ENCODE assay signal across 14 cellular contexts in the genomic region with DNA sequence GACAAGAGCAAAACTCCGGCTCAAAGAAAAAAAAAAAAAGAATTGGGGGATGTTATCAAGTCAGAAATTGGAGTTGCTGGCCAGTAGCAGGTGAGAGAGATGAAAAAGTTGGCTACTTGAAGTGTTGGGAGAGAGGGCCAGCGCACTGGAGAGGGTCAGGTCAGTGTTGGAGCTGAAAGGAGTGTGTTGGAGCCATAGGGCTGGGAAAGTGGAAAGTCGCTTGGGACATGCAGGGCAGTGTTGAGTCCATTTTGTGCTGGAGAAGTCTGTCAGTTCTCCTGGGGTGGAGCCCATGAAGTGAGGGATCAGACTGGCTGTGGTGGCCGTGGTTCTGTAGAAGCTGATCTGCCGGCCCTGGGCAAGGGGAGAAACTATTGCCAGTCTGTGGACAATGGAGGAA. TPM values are rescaled to one million over a fixed set of nuclear protein-coding genes. Genes with fewer than 3 reads are reported as not detected.
DNase-seq lines count a peak whose midpoint lies in the region; ATAC-seq, FAIRE-seq and TF ChIP-seq lines count a peak whose summit lies in the region.
"Had no signal": no experiment of that assay in that cellular context is flagged by ENCODE, and none has a peak within 500 bp of the region (broad histone marks: within the 10 kb centered on the region; RNA-seq: fewer than 3 reads in every experiment).

No MANE protein-coding gene starts in this region.

- H3K27me3 Mint-ChIP-seq in CD4-positive, CD25-positive, alpha-beta regulatory T cell = peaks cover 6% of the 10 kb centered on the region
- H3K27me3 Mint-ChIP-seq in IgD-negative memory B cell (no peaks in the 10 kb centered on the region), nephron (ENCODE audit: low read depth) (no peaks in the 10 kb centered on the region)

- peaks cover 0 to 4% (median 0%) of the 10 kb centered on the region in 7 donors for H3K9me3 Mint-ChIP-seq in CD4-positive, CD25-positive, alpha-beta regulatory T cell
- H3K9me3 Mint-ChIP-seq in IgD-negative memory B cell (no peaks in the 10 kb centered on the region), nephron (no peaks in the 10 kb centered on the region)

- BruUV-seq in K562 (replicated peaks; lab: Mats Ljungman, UMichigan) = no TSS peak

- intact Hi-C loops in K562 (cut with micrococcal nuclease) (no loop called here), sciatic nerve (cut with DNase I) (no loop called here)

- peaks cover 12 to 77% (median 51%) of the 10 kb centered on the region in 4 donors for H3K4me1 Mint-ChIP-seq in CD4-positive, CD25-positive, alpha-beta regulatory T cell
- H3K4me1 Mint-ChIP-seq in IgD-negative memory B cell = peaks cover 35 to 54% (median 37%) of the 10 kb centered on the region in 3 donors
- H3K4me1 Mint-ChIP-seq in nephron = peaks cover 64% of the 10 kb centered on the region

- H3K79me2 ChIP-seq in K562 (ENCODE audit: control insufficient read depth, insufficient read depth, low read length) = peaks cover 72% of the 10 kb centered on the region

- DNase-seq in CD4-positive, CD25-positive, alpha-beta regulatory T cell = no peak
- no peak for DNase-seq in K562 (ENCODE audit: extremely low read depth in 1 of 4, low spot score in 3 of 4)
- DNase-seq in sciatic nerve (ENCODE audit: low spot score) = no peak
- no peak for DNase-seq in LoVo (ENCODE audit: low spot score)
- DNase-seq in erythroblast (lab: John Stamatoyannopoulos, UW) = no peak
- DNase-seq: GDM1; NCI-H1417 treated with DMSO at 0.1 percent for 48 hours; SIG-M5; stimulated activated CD4-positive, alpha-beta T cell treated with anti-CD3 and anti-CD28 coated beads, Interleukin-1b, Interleukin-23, amount 100 ng/mL, for 48 hours had no signal

- H3K27ac ChIP-seq in CD4-positive, CD25-positive, alpha-beta regulatory T cell (ENCODE audit: insufficient read depth, low read length, poor library complexity, severe bottlenecking) = no peak overlapping the region
- no peak overlapping the region for H3K27ac ChIP-seq in K562 (ENCODE audit: extremely low read depth, low read depth, low read length)

- H3K27ac Mint-ChIP-seq in CD4-positive, CD25-positive, alpha-beta regulatory T cell = peak overlapping the region in 2 of 3 donors; percentile 97 to 98
- H3K27ac Mint-ChIP-seq in IgD-negative memory B cell (peak overlapping the region in 1 of 3 donors; percentile 27), nephron (peak overlapping the region; percentile 83 to 100 (median 90))

- TF ChIP-seq POLR2A in K562 (conservative IDR thresholded peaks at IDR 0.05) = no peak
- no peak for TF ChIP-seq POLR2A in erythroblast (IDR thresholded peaks at IDR 0.05; ENCODE audit: low read length)

- in situ Hi-C loops in K562 (cut with MboI) = no loop called here

- CTCF ChIA-PET in K562 (lab: Yijun Ruan, JAX; ENCODE audit: low intra/inter-chr PET ratio) = no interaction called here

- peaks cover 42% of the 10 kb centered on the region for H4K20me1 ChIP-seq in K562 (replicated peaks; ENCODE audit: control insufficient read depth, insufficient read depth, low read length)

- no peaks in the 10 kb centered on the region for H3K9me3 ChIP-seq in CD4-positive, CD25-positive, alpha-beta regulatory T cell (ENCODE audit: control insufficient read depth in 2 of 2, low read length in 2 of 2)
- H3K9me3 ChIP-seq in K562 (replicated peaks; ENCODE audit: control insufficient read depth, insufficient read depth, low read depth, low read length) = no peaks in the 10 kb centered on the region

- H3K27me3 ChIP-seq in CD4-positive, CD25-positive, alpha-beta regulatory T cell (ENCODE audit: control insufficient read depth, insufficient read depth, low read length) = no peaks in the 10 kb centered on the region
- no peaks in the 10 kb centered on the region for H3K27me3 ChIP-seq in K562 (ENCODE audit: control insufficient read depth in 2 of 2, insufficient read depth in 2 of 2, low read length in 2 of 2)

- peaks cover 3% of the 10 kb centered on the region for H3K36me3 ChIP-seq in CD4-positive, CD25-positive, alpha-beta regulatory T cell (ENCODE audit: control insufficient read depth, insufficient read depth, low read length)
- peaks cover 74% of the 10 kb centered on the region; the same call in 2 of the 3 replicates for H3K36me3 ChIP-seq in K562 (ENCODE audit: control insufficient read depth, insufficient read depth, low read length)

- peak; percentile 42 for FAIRE-seq in K562 (lab: Jason Lieb, UNC)
- FAIRE-seq: GM19239, urothelium cell line had no signal

- ATAC-seq in CD4-positive, CD25-positive, alpha-beta regulatory T cell (ENCODE audit: low read depth in 2 of 2) = no peak
- ATAC-seq in K562 (no peak), sciatic nerve (no peak), HG02763 (IDR thresholded peaks at IDR 0.05; ENCODE audit: unreplicated experiment) (no peak)

- H3K4me1 ChIP-seq in CD4-positive, CD25-positive, alpha-beta regulatory T cell (ENCODE audit: control insufficient read depth, insufficient read depth, low read length, poor library complexity, severe bottlenecking) = peaks cover 30% of the 10 kb centered on the region
- H3K4me1 ChIP-seq in K562 (replicated peaks in 1 of 2; ENCODE audit: control insufficient read depth in 2 of 2, insufficient read depth in 2 of 2, low read length in 2 of 2) = peaks cover 48 to 80% of the 10 kb centered on the region in 2 experiments

- POLR2A ChIA-PET in K562 (lab: Yijun Ruan, JAX) = interaction anchor here (0.7 to 1.2 kb wide), 3 partner anchors 11 to 25 kb away, joined by 3 read pairs; no protein-coding TSS in a partner anchor

- TF ChIP-seq RAD21 in K562 (CRISPR knock-in tag; conservative IDR thresholded peaks at IDR 0.05 in 1 of 2, IDR thresholded peaks at IDR 0.05 in 1 of 2) = no peak

- H3K4me3 ChIP-seq in CD4-positive, CD25-positive, alpha-beta regulatory T cell (ENCODE audit: low read depth, low read length) = no peak overlapping the region
- peak overlapping the region; percentile 99; the same call in 1 of the 2 replicates for H3K4me3 ChIP-seq in K562

- peaks cover 4% of the 10 kb centered on the region for H3K36me3 Mint-ChIP-seq in CD4-positive, CD25-positive, alpha-beta regulatory T cell
- H3K36me3 Mint-ChIP-seq in IgD-negative memory B cell = peaks cover 8% of the 10 kb centered on the region
- peaks cover 17% of the 10 kb centered on the region for H3K36me3 Mint-ChIP-seq in nephron (ENCODE audit: low read depth)

- H3K4me3 Mint-ChIP-seq in CD4-positive, CD25-positive, alpha-beta regulatory T cell = peak overlapping the region; percentile 27 to 99 (median 92)
- H3K4me3 Mint-ChIP-seq in IgD-negative memory B cell (peak overlapping the region; percentile 84 to 95 (median 91)), nephron (peak overlapping the region; percentile 89 to 99 (median 95))

- TF ChIP-seq CTCF in K562 (IDR thresholded peaks at IDR 0.05 in 2 of 3, conservative IDR thresholded peaks at IDR 0.05 in 1 of 3; ENCODE audit: insufficient read depth in 2 of 3, low read depth in 1 of 3, low read length in 3 of 3) = no peak
- no peak for TF ChIP-seq CTCF in nephron (IDR thresholded peaks at IDR 0.05; ENCODE audit: unreplicated experiment in 3 of 3)

- H2AFZ ChIP-seq in K562 (ENCODE audit: low read depth, low read length) = no peak overlapping the region

- WGBS in K562 (ENCODE audit: insufficient coverage, low coverage, missing lambda C conversion rate) = 57% methylated on average over 5 of the region's 5 CpGs

- peak overlapping the region; percentile 89 for H3K4me2 ChIP-seq in K562 (ENCODE audit: insufficient read depth, low read length)

- peak overlapping the region; percentile 98 to 99; a peak in 3 of 4 replicates for H3K9ac ChIP-seq in K562 (ENCODE audit: insufficient read depth in 1 of 2, low read depth in 2 of 2, low read length in 2 of 2)

- peaks cover 12% of the 10 kb centered on the region for H3K9me1 ChIP-seq in K562 (ENCODE audit: control insufficient read depth, insufficient read depth, low read length)

- no peak for TF ChIP-seq EP300 in K562 (IDR thresholded peaks at IDR 0.05; ENCODE audit: low read length)

RNA-seq across cellular contexts. Expression of gene PPP1R37, which starts 1.7 kb away (rescaled TPM):
- 17.4 TPM for total RNA-seq in CD4-positive, CD25-positive, alpha-beta regulatory T cell
- polyA plus RNA-seq in CD4-positive, CD25-positive, alpha-beta regulatory T cell = 1 to 10 TPM in 1 of 4 donors, under 1 TPM in 3; 0.61 to 1.0 (median 0.65) TPM
- polyA plus RNA-seq in IgD-negative memory B cell (2.3 TPM), K562 (2011; rRNA removed) (7.3 and 8.0 TPM in 2 replicates), K562 (2014; fragmentation: Illumina TruSeq; extraction: Trizol) (2.7 and 5.0 TPM in 2 replicates), K562 (2014; fragmentation: Nextera tagmentation; extraction: Ambion mirVana) (under 1 TPM; 0.04 to 0.10 TPM), K562 (2014; rRNA removed) (19.9 and 22.0 TPM in 2 replicates)
- 32.7 and 64.0 TPM in 2 replicates for total RNA-seq in K562 (2011; cell fraction: chromatin; rRNA removed; ENCODE audit: low replicate concordance)
- 49.9 and 53.4 TPM in 2 replicates for total RNA-seq in K562 (2011; cell fraction: nucleolus; rRNA removed)
- 37.0 and 42.9 TPM in 2 replicates for total RNA-seq in K562 (2011; cell fraction: nucleoplasm; rRNA removed)
- total RNA-seq in K562 (2014; rRNA removed) (20.3 and 38.6 TPM in 2 replicates), K562 (2014; rRNA removed; fragmentation: Illumina TruSeq; extraction: Trizol) (3.1 and 3.5 TPM in 2 replicates), K562 (2015; rRNA removed; fragmentation: Illumina TruSeq; extraction: Trizol) (7.9 and 8.4 TPM in 2 replicates), K562 (2021) (16.4 and 17.6 TPM in 2 replicates), sciatic nerve (19.3 TPM)
- polyA plus RNA-seq in K562 (2011; cell fraction: cytosol; rRNA removed) = 7.1 and 13.5 TPM in 2 replicates
- polyA plus RNA-seq in K562 (2011; cell fraction: nucleus; rRNA removed) = 51.3 and 83.8 TPM in 2 replicates
- 18.5 and 23.4 TPM in 2 replicates for polyA plus RNA-seq in K562 (2012)
- 4.4 and 5.2 TPM in 2 replicates for polyA minus RNA-seq in K562 (2011; rRNA and poly(A)+ RNA removed)
- polyA minus RNA-seq in K562 (2011; cell fraction: cytosol; rRNA and poly(A)+ RNA removed) = 4.8 and 13.3 TPM in 2 replicates
- 14.3 and 14.8 TPM in 2 replicates for polyA minus RNA-seq in K562 (2011; cell fraction: nucleus; rRNA and poly(A)+ RNA removed)

RNA-seq across cellular contexts. Expression of gene GEMIN7, which starts 15.6 kb away (rescaled TPM):
- 6.6 TPM for total RNA-seq in CD4-positive, CD25-positive, alpha-beta regulatory T cell
- polyA plus RNA-seq in CD4-positive, CD25-positive, alpha-beta regulatory T cell = 10 to 100 TPM; 64.6 to 93.1 (median 79.7) TPM
- 115 TPM for polyA plus RNA-seq in IgD-negative memory B cell
- total RNA-seq in K562 (2011; cell fraction: chromatin; rRNA removed; ENCODE audit: low replicate concordance) = 22.7 and 62.8 TPM in 2 replicates
- 37.2 and 43.2 TPM in 2 replicates for total RNA-seq in K562 (2011; cell fraction: nucleolus; rRNA removed)
- total RNA-seq in K562 (2011; cell fraction: nucleoplasm; rRNA removed) = 26.5 and 32.7 TPM in 2 replicates
- total RNA-seq in K562 (2014; rRNA removed) = 54.9 and 62.7 TPM in 2 replicates
- 31.3 and 33.0 TPM in 2 replicates for total RNA-seq in K562 (2014; rRNA removed; fragmentation: Illumina TruSeq; extraction: Trizol)
- 39.5 and 42.3 TPM in 2 replicates for total RNA-seq in K562 (2015; rRNA removed; fragmentation: Illumina TruSeq; extraction: Trizol)
- 60.7 and 62.6 TPM in 2 replicates for total RNA-seq in K562 (2021)
- polyA plus RNA-seq in K562 (2011; rRNA removed) = 23.1 and 32.5 TPM in 2 replicates
- 41.8 and 86.0 TPM in 2 replicates for polyA plus RNA-seq in K562 (2011; cell fraction: cytosol; rRNA removed)
- polyA plus RNA-seq in K562 (2011; cell fraction: nucleus; rRNA removed) = 34.9 and 43.7 TPM in 2 replicates
- polyA plus RNA-seq in K562 (2012) = 41.3 and 54.9 TPM in 2 replicates
- 32.6 and 50.6 TPM in 2 replicates for polyA plus RNA-seq in K562 (2014; fragmentation: Illumina TruSeq; extraction: Trizol)
- polyA plus RNA-seq in K562 (2014; fragmentation: Nextera tagmentation; extraction: Ambion mirVana) = 100 to 1,000 TPM in 1 of 2 experiments, 10 to 100 TPM in 1; 84.9 to 124 TPM
- polyA plus RNA-seq in K562 (2014; rRNA removed) = 49.6 and 57.5 TPM in 2 replicates
- 5.7 and 7.6 TPM in 2 replicates for polyA minus RNA-seq in K562 (2011; rRNA and poly(A)+ RNA removed)
- polyA minus RNA-seq in K562 (2011; cell fraction: cytosol; rRNA and poly(A)+ RNA removed) = 17.8 and 23.9 TPM in 2 replicates
- polyA minus RNA-seq in K562 (2011; cell fraction: nucleus; rRNA and poly(A)+ RNA removed) = 7.9 and 11.3 TPM in 2 replicates
- total RNA-seq in sciatic nerve = 8.8 TPM

RNA-seq across cellular contexts. Expression of gene ZNF296, which starts 18.4 kb away (rescaled TPM):
- total RNA-seq in CD4-positive, CD25-positive, alpha-beta regulatory T cell = 3.0 TPM
- polyA plus RNA-seq in CD4-positive, CD25-positive, alpha-beta regulatory T cell = 1 to 10 TPM; 1.8 to 2.5 (median 2.0) TPM
- polyA plus RNA-seq in IgD-negative memory B cell (74.4 TPM), K562 (2011; rRNA removed) (0.13 and 0.28 TPM in 2 replicates), K562 (2014; fragmentation: Illumina TruSeq; extraction: Trizol) (0.39 and 2.0 TPM in 2 replicates), K562 (2014; fragmentation: Nextera tagmentation; extraction: Ambion mirVana) (under 1 TPM in 1 of 2 experiments, not detected in 1; 0.03 TPM), K562 (2014; rRNA removed) (2.0 and 2.4 TPM in 2 replicates)
- total RNA-seq in K562 (2011; cell fraction: chromatin; rRNA removed; ENCODE audit: low replicate concordance) = 0.25 and 1.9 TPM in 2 replicates
- total RNA-seq in K562 (2011; cell fraction: nucleolus; rRNA removed) = 2.4 and 3.5 TPM in 2 replicates
- total RNA-seq in K562 (2011; cell fraction: nucleoplasm; rRNA removed) = 0.92 and 1.3 TPM in 2 replicates
- total RNA-seq in K562 (2014; rRNA removed) (1.5 and 2.7 TPM in 2 replicates), K562 (2014; rRNA removed; fragmentation: Illumina TruSeq; extraction: Trizol) (0.07 TPM in 1 of 2 replicates, not detected in the other), K562 (2015; rRNA removed; fragmentation: Illumina TruSeq; extraction: Trizol) (0.54 and 0.72 TPM in 2 replicates), K562 (2021) (8.8 and 10.3 TPM in 2 replicates), sciatic nerve (0.45 TPM)
- 0.24 and 1.1 TPM in 2 replicates for polyA plus RNA-seq in K562 (2011; cell fraction: cytosol; rRNA removed)
- 0.52 and 1.4 TPM in 2 replicates for polyA plus RNA-seq in K562 (2011; cell fraction: nucleus; rRNA removed)
- polyA plus RNA-seq in K562 (2012) = 3.2 and 3.6 TPM in 2 replicates
- polyA minus RNA-seq in K562 (2011; rRNA and poly(A)+ RNA removed) = 0.11 and 0.21 TPM in 2 replicates
- polyA minus RNA-seq in K562 (2011; cell fraction: cytosol; rRNA and poly(A)+ RNA removed) = 2.0 and 3.5 TPM in 2 replicates
- polyA minus RNA-seq in K562 (2011; cell fraction: nucleus; rRNA and poly(A)+ RNA removed) = 0.94 and 1.00 TPM in 2 replicates

RNA-seq across cellular contexts. Expression of gene CLASRP, which starts 55.9 kb away (rescaled TPM):
- 189 TPM for total RNA-seq in CD4-positive, CD25-positive, alpha-beta regulatory T cell
- 1 to 10 TPM; 3.9 to 4.9 (median 4.3) TPM for polyA plus RNA-seq in CD4-positive, CD25-positive, alpha-beta regulatory T cell
- 27.0 TPM for polyA plus RNA-seq in IgD-negative memory B cell
- total RNA-seq in K562 (2011; cell fraction: chromatin; rRNA removed; ENCODE audit: low replicate concordance) = 297 and 460 TPM in 2 replicates
- total RNA-seq in K562 (2011; cell fraction: nucleolus; rRNA removed) = 224 and 226 TPM in 2 replicates
- 233 and 263 TPM in 2 replicates for total RNA-seq in K562 (2011; cell fraction: nucleoplasm; rRNA removed)
- total RNA-seq in K562 (2014; rRNA removed) = 56.7 and 74.5 TPM in 2 replicates
- 31.1 and 34.6 TPM in 2 replicates for total RNA-seq in K562 (2014; rRNA removed; fragmentation: Illumina TruSeq; extraction: Trizol)
- total RNA-seq in K562 (2015; rRNA removed; fragmentation: Illumina TruSeq; extraction: Trizol) = 46.4 and 46.7 TPM in 2 replicates
- total RNA-seq in K562 (2021) = 81.6 and 86.3 TPM in 2 replicates
- 34.4 and 55.3 TPM in 2 replicates for polyA plus RNA-seq in K562 (2011; rRNA removed)
- polyA plus RNA-seq in K562 (2011; cell fraction: cytosol; rRNA removed) = 18.3 and 19.8 TPM in 2 replicates
- 277 and 310 TPM in 2 replicates for polyA plus RNA-seq in K562 (2011; cell fraction: nucleus; rRNA removed)
- polyA plus RNA-seq in K562 (2012) = 71.3 and 94.7 TPM in 2 replicates
- polyA plus RNA-seq in K562 (2014; fragmentation: Illumina TruSeq; extraction: Trizol) = 44.0 and 45.2 TPM in 2 replicates
- 1 to 10 TPM in 1 of 2 experiments, under 1 TPM in 1; 0.94 to 1.2 TPM for polyA plus RNA-seq in K562 (2014; fragmentation: Nextera tagmentation; extraction: Ambion mirVana)
- 72.2 and 80.0 TPM in 2 replicates for polyA plus RNA-seq in K562 (2014; rRNA removed)
- 25.8 and 29.7 TPM in 2 replicates for polyA minus RNA-seq in K562 (2011; rRNA and poly(A)+ RNA removed)
- 18.8 and 19.3 TPM in 2 replicates for polyA minus RNA-seq in K562 (2011; cell fraction: cytosol; rRNA and poly(A)+ RNA removed)
- 39.9 and 51.1 TPM in 2 replicates for polyA minus RNA-seq in K562 (2011; cell fraction: nucleus; rRNA and poly(A)+ RNA removed)
- 109 TPM for total RNA-seq in sciatic nerve
